Comparison of ENCODE assay signal across 15 cellular contexts in the genomic region with DNA sequence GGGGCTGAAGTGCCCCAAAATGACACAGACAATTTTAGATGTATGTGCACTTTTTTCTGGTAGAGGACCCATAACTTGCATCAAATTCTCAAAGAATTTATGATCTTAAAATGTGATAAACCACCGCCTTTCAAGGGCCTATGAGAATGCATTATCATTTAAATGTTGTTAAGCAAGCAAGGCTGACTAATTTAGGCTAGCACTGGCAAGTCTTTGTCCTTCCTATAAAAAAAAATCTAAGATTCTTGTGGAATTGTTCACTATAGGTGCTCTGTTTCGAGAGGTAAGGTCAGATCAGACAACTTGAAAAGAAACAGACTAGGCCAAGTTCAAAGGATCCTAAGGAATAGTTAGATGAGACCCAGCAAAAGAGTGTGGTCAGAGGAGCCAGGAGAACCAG.
"Had no signal": no experiment of that assay in that cellular context is flagged by ENCODE, and none has a peak within 500 bp of the region (broad histone marks: within the 10 kb centered on the region; RNA-seq: fewer than 3 reads in every experiment).

No MANE protein-coding gene starts in this region.

- H3K4me3 ChIP-seq: ascending aorta, ovary, stomach, thyroid gland had no signal

- H3K36me3 ChIP-seq: ascending aorta, ovary, stomach, thyroid gland had no signal

- ATAC-seq: activated CD4-positive, alpha-beta T cell treated with anti-CD3 and anti-CD28 coated beads for 36 hours; activated CD8-positive, alpha-beta T cell treated with anti-CD3 and anti-CD28 coated beads for 36 hours; left colon had no signal

- H3K9me3 ChIP-seq: ascending aorta, ovary, stomach, thyroid gland had no signal

- DNase-seq: activated CD4-positive, alpha-beta T cell treated with anti-CD3 and anti-CD28 coated beads for 36 hours; activated CD8-positive, alpha-beta memory T cell treated with anti-CD3 and anti-CD28 coated beads, Interleukin-2, amount 50 U/mL, for 4 hours; activated CD8-positive, alpha-beta T cell treated with anti-CD3 and anti-CD28 coated beads for 36 hours; activated naive CD4-positive, alpha-beta T cell; cortex of kidney; effector CD8-positive, alpha-beta T cell; glutamatergic neuron; stimulated activated CD4-positive, alpha-beta T cell treated with anti-CD3 and anti-CD28 coated beads, Interleukin-15, amount 100 ng/mL, for 24 hours; stimulated activated CD4-positive, alpha-beta T cell treated with anti-CD3 and anti-CD28 coated beads, Interleukin-4, amount 100 ng/mL, for 4 hours; SW 1271 had no signal

- H3K27me3 ChIP-seq: ascending aorta, ovary, stomach, thyroid gland had no signal

- H3K27ac ChIP-seq: ascending aorta, ovary had no signal
